9 cellular contexts compared by ENCODE assay signal in genomic region chr19:13985771-13986347, GRCh38. TPM values are rescaled to one million over a fixed set of nuclear protein-coding genes. Genes with fewer than 3 reads are reported as not detected.
DNase-seq lines count a peak whose midpoint lies in the region; ATAC-seq and TF ChIP-seq lines count a peak whose summit lies in the region.
"Had no signal": no experiment of that assay in that cellular context is flagged by ENCODE, and none has a peak within 500 bp of the region (broad histone marks: within the 10 kb centered on the region; RNA-seq: fewer than 3 reads in every experiment).

No MANE protein-coding gene starts in this region.

- peaks cover 60% of the 10 kb centered on the region for H3K4me1 Mint-ChIP-seq in stimulated activated naive CD8-positive, alpha-beta T cell treated with anti-CD3 and anti-CD28 coated beads, Interleukin-15, Interleukin-2, amounts not matched to agents 100 ng/mL and 50 ng/mL, for 24 hours (ENCODE audit: low read depth)

- no peaks in the 10 kb centered on the region for H3K27me3 Mint-ChIP-seq in stimulated activated naive CD8-positive, alpha-beta T cell treated with anti-CD3 and anti-CD28 coated beads, Interleukin-15, Interleukin-2, amounts not matched to agents 100 ng/mL and 50 ng/mL, for 24 hours

- H3K4me3 ChIP-seq in OCI-LY3 (ENCODE audit: low read length), result peak overlapping the region; percentile 67

- TF ChIP-seq CTCF in OCI-LY3 (IDR thresholded peaks at IDR 0.05; ENCODE audit: low read depth, low read length) (no peak), foreskin keratinocyte (conservative IDR thresholded peaks at IDR 0.05) (no peak)

- peaks cover 32% of the 10 kb centered on the region for H3K4me1 ChIP-seq in OCI-LY3 (ENCODE audit: low read length)
- H3K4me1 ChIP-seq in foreskin keratinocyte, result peaks cover 15% of the 10 kb centered on the region

- peak overlapping the region; percentile 98 for H3K27ac ChIP-seq in OCI-LY3 (ENCODE audit: low read length)
- no peak overlapping the region for H3K27ac ChIP-seq in foreskin keratinocyte

- H3K27ac Mint-ChIP-seq in stimulated activated naive CD8-positive, alpha-beta T cell treated with anti-CD3 and anti-CD28 coated beads, Interleukin-15, Interleukin-2, amounts not matched to agents 100 ng/mL and 50 ng/mL, for 24 hours, result peak overlapping the region; percentile 96

- H2AFZ ChIP-seq in OCI-LY3 (ENCODE audit: low read depth, low read length), result peak overlapping the region; percentile 18; the same call in 1 of the 2 replicates

- ATAC-seq in HG02610 (IDR thresholded peaks at IDR 0.05; ENCODE audit: unreplicated experiment) (peak; percentile 8), foreskin keratinocyte (peak; percentile 18), GM18520 (IDR thresholded peaks at IDR 0.05; ENCODE audit: unreplicated experiment) (no peak)

- no peaks in the 10 kb centered on the region for H3K79me2 ChIP-seq in OCI-LY3 (ENCODE audit: low read length)

- H3K4me2 ChIP-seq in OCI-LY3 (ENCODE audit: low read length), result peak overlapping the region; percentile 82

- peaks cover 11% of the 10 kb centered on the region for H3K36me3 ChIP-seq in OCI-LY3 (replicated peaks; ENCODE audit: low read depth, low read length)

- no peaks in the 10 kb centered on the region for H4K20me1 ChIP-seq in OCI-LY3 (ENCODE audit: insufficient read depth, low read length)

- H3K9ac ChIP-seq in OCI-LY3 (ENCODE audit: low read length), result peak overlapping the region; percentile 83

- H3K9me3 ChIP-seq in OCI-LY3 (ENCODE audit: insufficient read depth, low read length), result no peaks in the 10 kb centered on the region

- peak overlapping the region; percentile 35 for H3K4me3 Mint-ChIP-seq in stimulated activated naive CD8-positive, alpha-beta T cell treated with anti-CD3 and anti-CD28 coated beads, Interleukin-15, Interleukin-2, amounts not matched to agents 100 ng/mL and 50 ng/mL, for 24 hours

- H3K9me3 Mint-ChIP-seq in stimulated activated naive CD8-positive, alpha-beta T cell treated with anti-CD3 and anti-CD28 coated beads, Interleukin-15, Interleukin-2, amounts not matched to agents 100 ng/mL and 50 ng/mL, for 24 hours, result no peaks in the 10 kb centered on the region

- peak in 2 of 3 experiments; percentile 68 to 86 for DNase-seq in NCI-H1417 (lab: John Stamatoyannopoulos, UW)
- no peak for DNase-seq in NCI-H1417 treated with DMSO at 0.1 percent for 48 hours (lab: John Stamatoyannopoulos, UW)
- no peak for DNase-seq in foreskin keratinocyte
- DNase-seq in HUDEP-2 (lab: John Stamatoyannopoulos, UW; ENCODE audit: unreplicated experiment in 76 of 76), result no peak

- H3K27me3 ChIP-seq in OCI-LY3 (ENCODE audit: low read depth, low read length), result no peaks in the 10 kb centered on the region
- no peaks in the 10 kb centered on the region for H3K27me3 ChIP-seq in foreskin keratinocyte

- H3K36me3 Mint-ChIP-seq in stimulated activated naive CD8-positive, alpha-beta T cell treated with anti-CD3 and anti-CD28 coated beads, Interleukin-15, Interleukin-2, amounts not matched to agents 100 ng/mL and 50 ng/mL, for 24 hours (ENCODE audit: low read depth), result peaks cover 15% of the 10 kb centered on the region

RNA-seq across cellular contexts. Expression of gene RFX1, which starts 20.3 kb away (rescaled TPM):
- 4.2 and 4.6 TPM in 2 replicates for total RNA-seq in foreskin keratinocyte
- 3.2 and 3.7 TPM in 2 replicates for polyA plus RNA-seq in foreskin keratinocyte

RNA-seq across cellular contexts. Expression of gene DCAF15, which starts 33.5 kb away (rescaled TPM):
- 32.6 and 33.9 TPM in 2 replicates for total RNA-seq in foreskin keratinocyte
- 37.1 and 42.8 TPM in 2 replicates for polyA plus RNA-seq in foreskin keratinocyte

RNA-seq across cellular contexts. Expression of gene RLN3, which starts 42.1 kb away (rescaled TPM):
- not detected in 2 replicates for total RNA-seq in foreskin keratinocyte
- not detected in 2 replicates for polyA plus RNA-seq in foreskin keratinocyte
- total RNA-seq: renal cortical epithelial cell had no signal

RNA-seq across cellular contexts. Expression of gene IL27RA, which starts 45.7 kb away (rescaled TPM):
- 7.8 and 8.3 TPM in 2 replicates for total RNA-seq in foreskin keratinocyte
- 6.5 and 6.7 TPM in 2 replicates for polyA plus RNA-seq in foreskin keratinocyte

RNA-seq across cellular contexts. Expression of gene PODNL1, which starts 47.6 kb away (rescaled TPM):
- total RNA-seq in foreskin keratinocyte, result 0.28 and 0.44 TPM in 2 replicates
- polyA plus RNA-seq in foreskin keratinocyte, result 0.39 and 0.99 TPM in 2 replicates

Comparison
In these comparisons a context has a peak if more than half of its experiments do, and no peak if none do; other contexts are left out.
1. DNase-seq: peak in NCI-H1417 (2 of 3); none in NCI-H1417 treated with DMSO at 0.1 percent for 48 hours (single experiment), foreskin keratinocyte (0 of 2) and HUDEP-2 (0 of 76).